Comparison of ENCODE assay signal across 1 cellular context in genomic region chr1:234612352-234613127, GRCh38.
TF ChIP-seq lines count a peak whose summit lies in the region.

No MANE protein-coding gene starts in this region.

TF ChIP-seq in neural cell, 6 proteins besides CTCF, POLR2A, EP300 and RAD21 (continued from another document):
- no peak for TF ChIP-seq REST (IDR thresholded peaks at IDR 0.05; ENCODE audit: borderline replicate concordance)
- peak; percentile 76 for TF ChIP-seq POLR2AphosphoS5 (IDR thresholded peaks at IDR 0.05)
- no peak for TF ChIP-seq MXI1 (conservative IDR thresholded peaks at IDR 0.05; ENCODE audit: poor library complexity, severe bottlenecking)
TF ChIP-seq in neural cell: peak in this region for 1.
